13 cellular contexts compared by ENCODE assay signal in genomic region chr19:57802269-57802668, GRCh38. TPM values are rescaled to one million over a fixed set of nuclear protein-coding genes. Genes with fewer than 3 reads are reported as not detected.
A peak's percentile ranks its signal among the peaks of the same experiment; 100 is the strongest.
DNase-seq lines count a peak whose midpoint lies in the region; ATAC-seq, FAIRE-seq and TF ChIP-seq lines count a peak whose summit lies in the region.
"Had no signal": no experiment of that assay in that cellular context is flagged by ENCODE, and none has a peak within 500 bp of the region (broad histone marks: within the 10 kb centered on the region; RNA-seq: fewer than 3 reads in every experiment).

No MANE protein-coding gene starts in this region.

- H3K27ac Mint-ChIP-seq in activated B cell treated with CpG ODN at 0.5 μM for 24 hours: peak overlapping the region; percentile 89

- H3K4me3 ChIP-seq in keratinocyte (ENCODE audit: control insufficient read depth in 2 of 3, extremely low read depth in 1 of 3, insufficient read depth in 2 of 3, low read depth in 1 of 3, low read length in 3 of 3): peak overlapping the region in 1 of 3 experiments; percentile 20
- H3K4me3 ChIP-seq in A673 (ENCODE audit: low read depth, low read length, poor library complexity, severe bottlenecking): no peak overlapping the region

- H3K79me2 ChIP-seq in keratinocyte (ENCODE audit: control insufficient read depth, insufficient read depth, low read length): peaks cover 24% of the 10 kb centered on the region

- no peak overlapping the region for H2AFZ ChIP-seq in keratinocyte (ENCODE audit: control insufficient read depth, low read length)
- H2AFZ ChIP-seq: hepatocyte had no signal

- intact Hi-C loops in activated B cell treated with CpG ODN at 0.5 μM for 24 hours (cut with micrococcal nuclease) (loop anchor here (1.0 kb wide), 1 partner anchor 12 kb away; the partner anchor contains the start of gene ZNF552), A673 (cut with micrococcal nuclease; ENCODE audit: unreplicated experiment) (no loop called here)

- ATAC-seq in GM21825 (IDR thresholded peaks at IDR 0.05; ENCODE audit: unreplicated experiment): peak; percentile 65
- ATAC-seq in activated B cell treated with CpG ODN at 0.5 μM for 24 hours (ENCODE audit: low read depth): peak; percentile 86
- no peak for ATAC-seq in HG02678 (IDR thresholded peaks at IDR 0.05; ENCODE audit: unreplicated experiment)
- ATAC-seq: Panc1, sciatic nerve had no signal

- POLR2A ChIA-PET in activated B cell treated with CpG ODN at 0.5 μM for 24 hours (lab: Charles Lee): interaction anchor here (1.1 to 1.2 kb wide), 3 partner anchors 12 to 28 kb away, joined by 3 to 6 read pairs (median 6); partner anchors contain the start of gene ZNF552
- POLR2A ChIA-PET in A673 (lab: Charles Lee; ENCODE audit: low non-redundant PET): no interaction called here

- TF ChIP-seq CTCF in 22Rv1 (IDR thresholded peaks at IDR 0.05) (no peak), activated B cell treated with CpG ODN at 0.5 μM for 24 hours (IDR thresholded peaks at IDR 0.05) (no peak), keratinocyte (optimal IDR thresholded peaks at IDR 0.05 in 1 of 3, IDR thresholded peaks at IDR 0.05 in 1 of 3, conservative IDR thresholded peaks at IDR 0.05 in 1 of 3; ENCODE audit: extremely low read depth in 1 of 3, insufficient read depth in 2 of 3, low read length in 3 of 3) (peak in 1 of 3 experiments; percentile 12), A673 (conservative IDR thresholded peaks at IDR 0.05; ENCODE audit: low read depth, low read length) (no peak)

- H3K9me3 ChIP-seq in keratinocyte (ENCODE audit: control insufficient read depth, low read depth, low read length) (no peaks in the 10 kb centered on the region), A673 (ENCODE audit: low read depth, low read length, poor library complexity, severe bottlenecking) (no peaks in the 10 kb centered on the region)

- no peak for FAIRE-seq in keratinocyte (lab: Jason Lieb, UNC)

- peak overlapping the region; percentile 52 for H3K4me3 Mint-ChIP-seq in activated B cell treated with CpG ODN at 0.5 μM for 24 hours

- peak overlapping the region; percentile 86; the same call in 1 of the 2 replicates for H3K27ac ChIP-seq in 22Rv1
- peak overlapping the region; percentile 84 for H3K27ac ChIP-seq in keratinocyte (ENCODE audit: control insufficient read depth, insufficient read depth, low read length)
- H3K27ac ChIP-seq in A673 (ENCODE audit: low read depth, low read length, poor library complexity, severe bottlenecking): no peak overlapping the region

- peaks cover 0 to 9% of the 10 kb centered on the region in 2 experiments for H3K36me3 ChIP-seq in keratinocyte (ENCODE audit: control insufficient read depth in 2 of 2, extremely low read depth in 1 of 2, insufficient read depth in 2 of 2, low read length in 2 of 2)
- no peaks in the 10 kb centered on the region for H3K36me3 ChIP-seq in A673 (ENCODE audit: insufficient read depth, low read length, poor library complexity, severe bottlenecking)

- H3K4me1 ChIP-seq in keratinocyte (ENCODE audit: control insufficient read depth, extremely low read depth, insufficient read depth, low read length): peaks cover 52% of the 10 kb centered on the region
- H3K4me1 ChIP-seq in A673 (ENCODE audit: insufficient read depth, low read length, poor library complexity, severe bottlenecking): peaks cover 7% of the 10 kb centered on the region

- H3K9ac ChIP-seq in keratinocyte (ENCODE audit: control insufficient read depth, extremely low read depth, insufficient read depth, low read length): peak overlapping the region; percentile 41

- no peak for DNase-seq in activated B cell treated with CpG ODN at 0.5 μM for 24 hours
- no peak for DNase-seq in keratinocyte (ENCODE audit: low read depth, low spot score)
- no peak for DNase-seq in superior temporal gyrus (ENCODE audit: extremely low spot score)
- no peak for DNase-seq in GM19238 (ENCODE audit: insufficient read length, low spot score)
- no peak for DNase-seq in A673 (ENCODE audit: low spot score)
- DNase-seq: activated CD8-positive, alpha-beta memory T cell treated with anti-CD3 and anti-CD28 coated beads, Interleukin-2, amount 50 U/mL, for 4 hours; NCI-H2081 treated with DMSO at 0.1 percent for 48 hours had no signal

- H3K36me3 Mint-ChIP-seq in activated B cell treated with CpG ODN at 0.5 μM for 24 hours (ENCODE audit: low read depth): peaks cover 28% of the 10 kb centered on the region

- CTCF ChIA-PET in activated B cell treated with CpG ODN at 0.5 μM for 24 hours (lab: Charles Lee) (no interaction called here), A673 (lab: Charles Lee) (no interaction called here)

- no peaks in the 10 kb centered on the region for H3K9me3 Mint-ChIP-seq in activated B cell treated with CpG ODN at 0.5 μM for 24 hours

- dilution Hi-C loops in keratinocyte (cut with MboI; ENCODE audit: extremely low pct_ligation_motif_present, low sequenced_read_pairs): no loop called here

- H3K4me2 ChIP-seq in keratinocyte (ENCODE audit: control insufficient read depth, extremely low read depth, insufficient read depth, low read depth, low read length): peak overlapping the region; percentile 67

- H3K27me3 Mint-ChIP-seq in activated B cell treated with CpG ODN at 0.5 μM for 24 hours: no peaks in the 10 kb centered on the region

- peaks cover 44% of the 10 kb centered on the region for H3K4me1 Mint-ChIP-seq in activated B cell treated with CpG ODN at 0.5 μM for 24 hours

- no peaks in the 10 kb centered on the region for H4K20me1 ChIP-seq in keratinocyte (ENCODE audit: control insufficient read depth, extremely low read depth, insufficient read depth, low read length)

- no peaks in the 10 kb centered on the region for H3K9me1 ChIP-seq in keratinocyte (ENCODE audit: control insufficient read depth, extremely low read depth, insufficient read depth, low read length)

- H3K27me3 ChIP-seq in keratinocyte (ENCODE audit: control insufficient read depth, extremely low read depth, insufficient read depth, low read length): no peaks in the 10 kb centered on the region
- H3K27me3 ChIP-seq in A673 (replicated peaks; ENCODE audit: insufficient read depth, low read depth, low read length, poor library complexity): no peaks in the 10 kb centered on the region
- H3K27me3 ChIP-seq: hepatocyte had no signal

- BruUV-seq in A673 (replicated peaks; lab: Mats Ljungman, UMichigan): no TSS peak

RNA-seq across cellular contexts. Expression of gene ZNF552, which starts 12.4 kb away (rescaled TPM):
- 13.9 and 15.6 TPM in 2 replicates for total RNA-seq in activated B cell treated with CpG ODN at 0.5 μM for 24 hours
- polyA plus RNA-seq in keratinocyte: 4.4 to 8.9 TPM (median 8.0 TPM) in 3 replicates
- polyA plus RNA-seq in keratinocyte (2011; ENCODE audit: low read depth): 5.0 TPM
- polyA plus RNA-seq in keratinocyte (2011; cell fraction: cytosol; rRNA removed): 3.6 and 6.0 TPM in 2 replicates
- polyA plus RNA-seq in keratinocyte (2011; cell fraction: nucleus; rRNA removed): 16.0 and 16.8 TPM in 2 replicates
- polyA plus RNA-seq in keratinocyte (2012; ENCODE audit: low replicate concordance): 4.6 and 5.0 TPM in 2 replicates
- polyA minus RNA-seq in keratinocyte: 5.8 to 21.2 TPM (median 13.6 TPM) in 3 replicates
- polyA minus RNA-seq in keratinocyte (2011; cell fraction: cytosol; rRNA and poly(A)+ RNA removed): 4.8 TPM
- 8.4 and 13.1 TPM in 2 replicates for polyA minus RNA-seq in keratinocyte (2011; cell fraction: nucleus; rRNA and poly(A)+ RNA removed)
- 5.4 and 10.6 TPM in 2 replicates for total RNA-seq in A673 (2021)

RNA-seq across cellular contexts. Expression of gene ZNF587B, which starts 27.8 kb away (rescaled TPM):
- total RNA-seq in activated B cell treated with CpG ODN at 0.5 μM for 24 hours (29.3 and 35.0 TPM in 2 replicates), A673 (2021) (17.3 and 20.0 TPM in 2 replicates)
- polyA plus RNA-seq in keratinocyte: 8.5 to 12.8 TPM (median 11.8 TPM) in 3 replicates
- polyA plus RNA-seq in keratinocyte (2011; ENCODE audit: low read depth): 3.1 TPM
- polyA plus RNA-seq in keratinocyte (2011; cell fraction: cytosol; rRNA removed): 4.1 and 6.1 TPM in 2 replicates
- 22.5 and 26.9 TPM in 2 replicates for polyA plus RNA-seq in keratinocyte (2011; cell fraction: nucleus; rRNA removed)
- polyA plus RNA-seq in keratinocyte (2012; ENCODE audit: low replicate concordance): 7.0 and 10.7 TPM in 2 replicates
- polyA minus RNA-seq in keratinocyte: 13.4 to 37.8 TPM (median 19.2 TPM) in 3 replicates
- 15.0 TPM for polyA minus RNA-seq in keratinocyte (2011; cell fraction: cytosol; rRNA and poly(A)+ RNA removed)
- polyA minus RNA-seq in keratinocyte (2011; cell fraction: nucleus; rRNA and poly(A)+ RNA removed): 14.7 and 34.1 TPM in 2 replicates

RNA-seq across cellular contexts. Expression of gene ZNF586, which starts 32.8 kb away (rescaled TPM):
- total RNA-seq in activated B cell treated with CpG ODN at 0.5 μM for 24 hours (29.4 and 33.7 TPM in 2 replicates), A673 (2021) (18.2 and 19.5 TPM in 2 replicates)
- 6.6 to 9.6 TPM (median 7.2 TPM) in 3 replicates for polyA plus RNA-seq in keratinocyte
- 13.1 TPM for polyA plus RNA-seq in keratinocyte (2011; ENCODE audit: low read depth)
- polyA plus RNA-seq in keratinocyte (2011; cell fraction: cytosol; rRNA removed): 5.0 and 8.6 TPM in 2 replicates
- 8.1 and 8.9 TPM in 2 replicates for polyA plus RNA-seq in keratinocyte (2011; cell fraction: nucleus; rRNA removed)
- 4.8 and 5.9 TPM in 2 replicates for polyA plus RNA-seq in keratinocyte (2012; ENCODE audit: low replicate concordance)
- polyA minus RNA-seq in keratinocyte: 5.6 to 15.1 TPM (median 6.8 TPM) in 3 replicates
- 11.1 TPM for polyA minus RNA-seq in keratinocyte (2011; cell fraction: cytosol; rRNA and poly(A)+ RNA removed)
- polyA minus RNA-seq in keratinocyte (2011; cell fraction: nucleus; rRNA and poly(A)+ RNA removed): 9.4 and 14.0 TPM in 2 replicates

RNA-seq across cellular contexts. Expression of gene ZNF587, which starts 47.4 kb away (rescaled TPM):
- 44.0 and 61.1 TPM in 2 replicates for total RNA-seq in activated B cell treated with CpG ODN at 0.5 μM for 24 hours
- polyA plus RNA-seq in keratinocyte: 8.2 to 14.4 TPM (median 14.0 TPM) in 3 replicates
- polyA plus RNA-seq in keratinocyte (2011; ENCODE audit: low read depth): 2.9 TPM
- polyA plus RNA-seq in keratinocyte (2011; cell fraction: cytosol; rRNA removed): 4.7 and 8.2 TPM in 2 replicates
- polyA plus RNA-seq in keratinocyte (2011; cell fraction: nucleus; rRNA removed): 40.8 and 42.7 TPM in 2 replicates
- 6.5 and 9.4 TPM in 2 replicates for polyA plus RNA-seq in keratinocyte (2012; ENCODE audit: low replicate concordance)
- polyA minus RNA-seq in keratinocyte: 18.6 to 28.5 TPM (median 18.9 TPM) in 3 replicates
- polyA minus RNA-seq in keratinocyte (2011; cell fraction: cytosol; rRNA and poly(A)+ RNA removed): 33.2 TPM
- 16.9 and 28.7 TPM in 2 replicates for polyA minus RNA-seq in keratinocyte (2011; cell fraction: nucleus; rRNA and poly(A)+ RNA removed)
- 40.5 and 43.2 TPM in 2 replicates for total RNA-seq in A673 (2021)

RNA-seq across cellular contexts. Expression of gene ZNF776, which starts 55.7 kb away (rescaled TPM):
- 26.5 and 29.9 TPM in 2 replicates for total RNA-seq in activated B cell treated with CpG ODN at 0.5 μM for 24 hours
- polyA plus RNA-seq in keratinocyte: 5.4 to 7.4 TPM (median 6.9 TPM) in 3 replicates
- polyA plus RNA-seq in keratinocyte (2011; ENCODE audit: low read depth): 4.0 TPM
- 1.9 and 4.0 TPM in 2 replicates for polyA plus RNA-seq in keratinocyte (2011; cell fraction: cytosol; rRNA removed)
- 8.6 and 10.6 TPM in 2 replicates for polyA plus RNA-seq in keratinocyte (2011; cell fraction: nucleus; rRNA removed)
- polyA plus RNA-seq in keratinocyte (2012; ENCODE audit: low replicate concordance): 4.5 and 5.0 TPM in 2 replicates
- polyA minus RNA-seq in keratinocyte: 4.6 to 23.5 TPM (median 10.6 TPM) in 3 replicates
- 7.7 TPM for polyA minus RNA-seq in keratinocyte (2011; cell fraction: cytosol; rRNA and poly(A)+ RNA removed)
- polyA minus RNA-seq in keratinocyte (2011; cell fraction: nucleus; rRNA and poly(A)+ RNA removed): 18.7 and 20.9 TPM in 2 replicates
- total RNA-seq in A673 (2021): 10.3 and 15.8 TPM in 2 replicates
